1 cellular context compared by ENCODE assay signal in genomic region chr5:133240425-133241091, GRCh38.
TF ChIP-seq lines count a peak whose summit lies in the region.

No MANE protein-coding gene starts in this region.

TF ChIP-seq in GM23338, 12 proteins besides CTCF, POLR2A, EP300 and RAD21 (continued from another document):
- TF ChIP-seq ZNF462 (CRISPR knock-in tag; IDR thresholded peaks at IDR 0.05) (no peak), POLR2AphosphoS5 (IDR thresholded peaks at IDR 0.05; ENCODE audit: low read depth) (no peak), STAT1 (IDR thresholded peaks at IDR 0.05; ENCODE audit: unreplicated experiment) (no peak), ETS1 (IDR thresholded peaks at IDR 0.05) (no peak), ZNF114 (CRISPR knock-in tag; IDR thresholded peaks at IDR 0.05) (no peak), JUNB (IDR thresholded peaks at IDR 0.05; ENCODE audit: unreplicated experiment) (no peak), CREB1 (CRISPR knock-in tag; IDR thresholded peaks at IDR 0.05; ENCODE audit: low read depth) (no peak), NANOG (IDR thresholded peaks at IDR 0.05; ENCODE audit: borderline replicate concordance) (no peak)
TF ChIP-seq in GM23338: peak in this region for 0.
